In genomic region chr16:20622498-20622870, GRCh38 we compare ENCODE assay signal across 30 cellular contexts. TPM values are rescaled to one million over a fixed set of nuclear protein-coding genes. Genes with fewer than 3 reads are reported as not detected.
DNase-seq lines count a peak whose midpoint lies in the region; ATAC-seq, FAIRE-seq and TF ChIP-seq lines count a peak whose summit lies in the region.
"Had no signal": no experiment of that assay in that cellular context is flagged by ENCODE, and none has a peak within 500 bp of the region (broad histone marks: within the 10 kb centered on the region; RNA-seq: fewer than 3 reads in every experiment).

No MANE protein-coding gene starts in this region.

- no peak overlapping the region for H3K14ac ChIP-seq in H1 (ENCODE audit: insufficient read length)

- no peak overlapping the region for H3K4me3 Mint-ChIP-seq in neural progenitor cell
- no peak overlapping the region for H3K4me3 Mint-ChIP-seq in naive thymus-derived CD4-positive, alpha-beta T cell
- H3K4me3 Mint-ChIP-seq: CD14-positive monocyte; CD4-positive, alpha-beta memory T cell; CD4-positive, CD25-positive, alpha-beta regulatory T cell; CD8-positive, alpha-beta memory T cell had no signal

- ATAC-seq in HepG2: no peak; the same call in 2 of the 3 replicates
- ATAC-seq in right lobe of liver: no peak
- no peak for ATAC-seq in naive thymus-derived CD4-positive, alpha-beta T cell
- ATAC-seq: GM12878 had no signal

- H4K8ac ChIP-seq in H1 (ENCODE audit: extremely low read depth, insufficient read depth, low read length): no peak overlapping the region

- H2AK5ac ChIP-seq in H1 (ENCODE audit: low read depth, low read length): no peak overlapping the region

- no peaks in the 10 kb centered on the region for H3K4me1 Mint-ChIP-seq in neural progenitor cell
- H3K4me1 Mint-ChIP-seq in naive thymus-derived CD4-positive, alpha-beta T cell: no peaks in the 10 kb centered on the region
- H3K4me1 Mint-ChIP-seq: CD14-positive monocyte; CD4-positive, alpha-beta memory T cell; CD4-positive, CD25-positive, alpha-beta regulatory T cell; CD8-positive, alpha-beta memory T cell had no signal

- H4K20me1 ChIP-seq in HepG2 (ENCODE audit: insufficient read depth, low read length) (no peaks in the 10 kb centered on the region), H1 (replicated peaks in 1 of 2; ENCODE audit: control insufficient read depth in 1 of 2, insufficient read depth in 2 of 2, low read length in 2 of 2) (no peaks in the 10 kb centered on the region), neural progenitor cell (ENCODE audit: low read depth) (no peaks in the 10 kb centered on the region)
- H4K20me1 ChIP-seq: BLaER1 had no signal

- no peaks in the 10 kb centered on the region for H3K36me3 ChIP-seq in HepG2 (replicated peaks in 1 of 2; ENCODE audit: control insufficient read depth in 1 of 2, insufficient read depth in 2 of 2, low read length in 2 of 2)
- H3K36me3 ChIP-seq in right lobe of liver: no peaks in the 10 kb centered on the region
- H3K36me3 ChIP-seq in H1 (ENCODE audit: control insufficient read depth in 2 of 4, insufficient read depth in 4 of 4, low read length in 3 of 4): no peaks in the 10 kb centered on the region
- no peaks in the 10 kb centered on the region for H3K36me3 ChIP-seq in neural progenitor cell
- no peaks in the 10 kb centered on the region for H3K36me3 ChIP-seq in naive thymus-derived CD4-positive, alpha-beta T cell (ENCODE audit: control insufficient read depth in 2 of 3, insufficient read depth in 3 of 3, low read length in 3 of 3)
- H3K36me3 ChIP-seq: BE2C, BLaER1 had no signal

- H3K27ac Mint-ChIP-seq in neural progenitor cell: no peak overlapping the region
- H3K27ac Mint-ChIP-seq in naive thymus-derived CD4-positive, alpha-beta T cell: no peak overlapping the region
- H3K27ac Mint-ChIP-seq: CD4-positive, alpha-beta memory T cell; CD4-positive, CD25-positive, alpha-beta regulatory T cell; CD8-positive, alpha-beta memory T cell had no signal

- peaks cover 5% of the 10 kb centered on the region; the same call in 1 of the 2 replicates for H3K23me2 ChIP-seq in H1 (ENCODE audit: low read depth, low read length)

- DNase-seq in HepG2 (ENCODE audit: low spot score) (no peak), right lobe of liver (no peak), H1 (ENCODE audit: low read depth in 1 of 2, low spot score in 2 of 2) (no peak), neural progenitor cell (ENCODE audit: low spot score) (no peak), dedifferentiated amniotic fluid mesenchymal stem cell (ENCODE audit: extremely low spot score) (no peak)
- DNase-seq in NK-92 treated with Interleukin-12 subunit alpha and Interleukin-12 subunit beta, amount 100 ng/mL, for 24 hours (lab: John Stamatoyannopoulos, UW): no peak
- DNase-seq in naive thymus-derived CD4-positive, alpha-beta T cell: no peak
- DNase-seq: 8988T; ACHN; BE2C; C1 segment of cervical spinal cord; CD4-positive, alpha-beta memory T cell; CD4-positive, CD25-positive, alpha-beta regulatory T cell; CD8-positive, alpha-beta memory T cell; COR-L47; DMS 273 treated with DMSO at 0.1 percent for 48 hours; DMS79; DND-41; EL; GDM1 had no signal

- H2BK120ac ChIP-seq in H1 (replicated peaks; ENCODE audit: low read depth, low read length): no peak overlapping the region

- in situ Hi-C loops in HepG2 (cut with HindIII; ENCODE audit: extremely low pct_ligation_motif_present, low pct_unique_long_range_greater_than_20kb): no loop called here

- H2BK12ac ChIP-seq in H1 (ENCODE audit: low read depth, low read length): no peak overlapping the region

- H3K23ac ChIP-seq in H1 (ENCODE audit: insufficient read length): no peak overlapping the region

- no peak overlapping the region for H4K5ac ChIP-seq in H1 (ENCODE audit: insufficient read length, low read depth, low read length)

- TF ChIP-seq RAD21 in HepG2 (CRISPR knock-in tag; IDR thresholded peaks at IDR 0.05) (no peak), H1 (IDR thresholded peaks at IDR 0.05 in 1 of 2, conservative IDR thresholded peaks at IDR 0.05 in 1 of 2; ENCODE audit: low read depth in 2 of 2, low read length in 2 of 2) (no peak)

- no peak overlapping the region for H3K4me2 ChIP-seq in HepG2 (ENCODE audit: low read depth, low read length)
- H3K4me2 ChIP-seq in H1 (ENCODE audit: insufficient read depth in 1 of 2, low read depth in 2 of 2, low read length in 2 of 2): no peak overlapping the region
- H3K4me2 ChIP-seq in neural progenitor cell: no peak overlapping the region
- H3K4me2 ChIP-seq: BLaER1 had no signal

- no peak for TF ChIP-seq POLR2A in HepG2 (IDR thresholded peaks at IDR 0.05; ENCODE audit: insufficient read depth in 1 of 2, low read depth in 2 of 2, low read length in 2 of 2)
- TF ChIP-seq POLR2A in right lobe of liver (IDR thresholded peaks at IDR 0.05): no peak
- no peak for TF ChIP-seq POLR2A in H1 (IDR thresholded peaks at IDR 0.05; ENCODE audit: control extremely low read depth in 1 of 2, low read depth in 2 of 2, low read length in 2 of 2)

- H3K9me3 Mint-ChIP-seq in neural progenitor cell: no peaks in the 10 kb centered on the region
- H3K9me3 Mint-ChIP-seq in naive thymus-derived CD4-positive, alpha-beta T cell: no peaks in the 10 kb centered on the region
- H3K9me3 Mint-ChIP-seq: CD4-positive, alpha-beta memory T cell; CD4-positive, CD25-positive, alpha-beta regulatory T cell; CD8-positive, alpha-beta memory T cell had no signal

- H2AFZ ChIP-seq in HepG2 (ENCODE audit: low read length) (no peak overlapping the region), H1 (ENCODE audit: low read length) (no peak overlapping the region), neural progenitor cell (replicated peaks) (peak overlapping the region; percentile 63)

- no peak overlapping the region for H2BK20ac ChIP-seq in H1 (ENCODE audit: low read length)

- BruUV-seq in HepG2 (replicated peaks; lab: Mats Ljungman, UMichigan): no TSS peak

- H2BK5ac ChIP-seq in H1 (ENCODE audit: low read depth, low read length): no peak overlapping the region

- H3K4me1 ChIP-seq in HepG2 (ENCODE audit: insufficient read depth, low read length): peaks cover 42% of the 10 kb centered on the region
- no peaks in the 10 kb centered on the region for H3K4me1 ChIP-seq in right lobe of liver
- H3K4me1 ChIP-seq in H1 (replicated peaks in 1 of 4; ENCODE audit: control insufficient read depth in 3 of 4, insufficient read depth in 4 of 4, low read length in 3 of 4): peaks cover 0 to 6% (median 1%) of the 10 kb centered on the region in 4 experiments; a peak in 4 of 7 replicates
- H3K4me1 ChIP-seq in neural progenitor cell: peaks cover 3% of the 10 kb centered on the region
- no peaks in the 10 kb centered on the region for H3K4me1 ChIP-seq in naive thymus-derived CD4-positive, alpha-beta T cell (ENCODE audit: control insufficient read depth in 2 of 2, insufficient read depth in 2 of 2, low read length in 2 of 2)
- H3K4me1 ChIP-seq: BE2C, BLaER1 had no signal

- CTCF ChIA-PET in HepG2 (lab: Yijun Ruan, JAX; ENCODE audit: low intra/inter-chr PET ratio, low total read pairs) (interaction anchor here (2.9 kb wide), 1 partner anchor 70 kb away, joined by 28 read pairs; no protein-coding TSS in a partner anchor), H1 (lab: Charles Lee; ENCODE audit: partially characterized antibody) (interaction anchor here (1.1 kb wide), 1 partner anchor 32 kb away, joined by 3 read pairs; no protein-coding TSS in a partner anchor)
- CTCF ChIA-PET in naive thymus-derived CD4-positive, alpha-beta T cell (lab: Charles Lee): no interaction called here

- H3K36me3 Mint-ChIP-seq in neural progenitor cell: no peaks in the 10 kb centered on the region
- no peaks in the 10 kb centered on the region for H3K36me3 Mint-ChIP-seq in naive thymus-derived CD4-positive, alpha-beta T cell
- H3K36me3 Mint-ChIP-seq: CD14-positive monocyte; CD4-positive, alpha-beta memory T cell; CD4-positive, CD25-positive, alpha-beta regulatory T cell; CD8-positive, alpha-beta memory T cell had no signal

- intact Hi-C loops in HepG2 (cut with micrococcal nuclease; ENCODE audit: unreplicated experiment) (loop anchor here (1.0 kb wide), 1 partner anchor 69 kb away; no protein-coding TSS in a partner anchor), right lobe of liver (cut with DNase I) (no loop called here)
- intact Hi-C loops in naive thymus-derived CD4-positive, alpha-beta T cell (cut with micrococcal nuclease): no loop called here

- no peak overlapping the region for H3K56ac ChIP-seq in H1 (replicated peaks; ENCODE audit: insufficient read length, low read depth, low read length)

- H3K4me3 ChIP-seq in HepG2 (replicated peaks in 1 of 3; ENCODE audit: insufficient read depth in 1 of 3, low read depth in 2 of 3, low read length in 3 of 3): no peak overlapping the region
- no peak overlapping the region for H3K4me3 ChIP-seq in right lobe of liver
- no peak overlapping the region for H3K4me3 ChIP-seq in H1 (ENCODE audit: extremely low read depth in 1 of 4, insufficient read depth in 2 of 4, low read depth in 3 of 4, low read length in 4 of 4)
- H3K4me3 ChIP-seq in neural progenitor cell: no peak overlapping the region
- no peak overlapping the region for H3K4me3 ChIP-seq in naive thymus-derived CD4-positive, alpha-beta T cell (ENCODE audit: low read length)
- H3K4me3 ChIP-seq: BLaER1, GM12878 had no signal

- no peak for FAIRE-seq in HepG2 (lab: Jason Lieb, UNC)
- FAIRE-seq in H1 (lab: Jason Lieb, UNC): no peak
- FAIRE-seq: A204.1, GM12878, GM12892, GM18507 had no signal

- H3K79me1 ChIP-seq in H1 (ENCODE audit: low read depth, low read length): no peaks in the 10 kb centered on the region

- POLR2A ChIA-PET in HepG2 (lab: Yijun Ruan, JAX): interaction anchor here (1.9 to 2.4 kb wide), 2 partner anchors 12 to 24 kb away, joined by 7 read pairs; no protein-coding TSS in a partner anchor
- POLR2A ChIA-PET in H1 (lab: Charles Lee; ENCODE audit: partially characterized antibody): no interaction called here
- POLR2A ChIA-PET in naive thymus-derived CD4-positive, alpha-beta T cell (lab: Charles Lee): no interaction called here

- H3K27me3 ChIP-seq in HepG2 (ENCODE audit: control insufficient read depth in 1 of 2, insufficient read depth in 2 of 2, low read length in 2 of 2) (0 out of 5 replicates have a peak, but pooled peaks cover 0 to 5% of the 10 kb centered on the region in 2 experiments), right lobe of liver (no peaks in the 10 kb centered on the region), H1 (replicated peaks in 1 of 4; ENCODE audit: control insufficient read depth in 3 of 4, extremely low read depth in 1 of 4, insufficient read depth in 3 of 4, low read length in 3 of 4) (no peaks in the 10 kb centered on the region), neural progenitor cell (no peaks in the 10 kb centered on the region)
- H3K27me3 ChIP-seq in naive thymus-derived CD4-positive, alpha-beta T cell (ENCODE audit: control insufficient read depth in 2 of 2, insufficient read depth in 2 of 2, low read length in 2 of 2): no peaks in the 10 kb centered on the region
- H3K27me3 ChIP-seq: BE2C, BLaER1 had no signal

- no peak overlapping the region for H3K18ac ChIP-seq in H1 (ENCODE audit: extremely low read depth, low read length)

- H3K79me2 ChIP-seq in HepG2 (ENCODE audit: insufficient read depth, low read length) (no peaks in the 10 kb centered on the region), H1 (ENCODE audit: control insufficient read depth in 1 of 2, insufficient read depth in 2 of 2, low read length in 2 of 2) (no peaks in the 10 kb centered on the region), neural progenitor cell (ENCODE audit: low read depth) (no peaks in the 10 kb centered on the region)

- H3K9ac ChIP-seq in HepG2 (ENCODE audit: insufficient read depth, low read depth, low read length) (no peak overlapping the region), H1 (replicated peaks in 1 of 4; ENCODE audit: extremely low read depth in 1 of 4, low read depth in 3 of 4, low read length in 3 of 4) (no peak overlapping the region), neural progenitor cell (no peak overlapping the region)
- H3K9ac ChIP-seq: BLaER1 had no signal

- H3K27me3 Mint-ChIP-seq in neural progenitor cell (ENCODE audit: insufficient read depth, low read depth): no peaks in the 10 kb centered on the region
- peaks cover 0 to 9% (median 4%) of the 10 kb centered on the region in 5 donors for H3K27me3 Mint-ChIP-seq in naive thymus-derived CD4-positive, alpha-beta T cell
- H3K27me3 Mint-ChIP-seq: CD4-positive, CD25-positive, alpha-beta regulatory T cell had no signal

- TF ChIP-seq CTCF in HepG2 (CRISPR knock-in tag; IDR thresholded peaks at IDR 0.05) (no peak), right lobe of liver (IDR thresholded peaks at IDR 0.05) (no peak), H1 (IDR thresholded peaks at IDR 0.05; ENCODE audit: control extremely low read depth in 1 of 3, insufficient read depth in 1 of 3, low read depth in 1 of 3, low read length in 3 of 3) (no peak), neural progenitor cell (IDR thresholded peaks at IDR 0.05) (no peak)

- no peaks in the 10 kb centered on the region for H3F3A ChIP-seq in neural progenitor cell (ENCODE audit: low read depth)

- no peak overlapping the region for H4K91ac ChIP-seq in H1 (replicated peaks; ENCODE audit: insufficient read length, low read length)

- no peak overlapping the region for H2BK15ac ChIP-seq in H1 (ENCODE audit: low read length)

- no peak overlapping the region for H3K4ac ChIP-seq in H1 (replicated peaks; ENCODE audit: insufficient read length, low read depth, low read length)

- no peak overlapping the region for H3K27ac ChIP-seq in HepG2 (ENCODE audit: extremely low read length, insufficient read depth, low read length)
- no peak overlapping the region for H3K27ac ChIP-seq in right lobe of liver
- no peak overlapping the region for H3K27ac ChIP-seq in H1 (ENCODE audit: low read depth, low read length)
- no peak overlapping the region for H3K27ac ChIP-seq in neural progenitor cell
- H3K27ac ChIP-seq in naive thymus-derived CD4-positive, alpha-beta T cell (ENCODE audit: low read depth, low read length): no peak overlapping the region
- H3K27ac ChIP-seq: BLaER1 had no signal

- TF ChIP-seq EP300 in HepG2 (IDR thresholded peaks at IDR 0.05; ENCODE audit: low read depth in 2 of 2, low read length in 2 of 2): no peak
- TF ChIP-seq EP300 in HepG2 (CRISPR knock-in tag; IDR thresholded peaks at IDR 0.05; ENCODE audit: borderline replicate concordance): no peak
- TF ChIP-seq EP300 in H1 (IDR thresholded peaks at IDR 0.05; ENCODE audit: borderline replicate concordance in 1 of 2, low read depth in 2 of 2, low read length in 2 of 2): no peak

- H3K9me3 ChIP-seq in HepG2 (ENCODE audit: low read length) (no peaks in the 10 kb centered on the region), right lobe of liver (no peaks in the 10 kb centered on the region), H1 (ENCODE audit: insufficient read depth in 2 of 2, low read depth in 1 of 2, low read length in 1 of 2) (no peaks in the 10 kb centered on the region), neural progenitor cell (ENCODE audit: low read depth) (no peaks in the 10 kb centered on the region)
- H3K9me3 ChIP-seq in naive thymus-derived CD4-positive, alpha-beta T cell (ENCODE audit: control insufficient read depth in 2 of 3, low read length in 3 of 3): no peaks in the 10 kb centered on the region
- H3K9me3 ChIP-seq: BE2C, BLaER1 had no signal

RNA-seq across cellular contexts. Expression of gene ACSM2B, which starts 46.3 kb away (rescaled TPM):
- total RNA-seq in HepG2 (2016; rRNA removed; fragmentation: Illumina TruSeq; extraction: Trizol) (15.0 and 34.0 TPM in 2 replicates), right lobe of liver (100 to 1,000 TPM; 192 to 603 (median 408) TPM), neural progenitor cell (ENCODE audit: low replicate concordance) (not detected in 2 replicates)
- 5.5 and 6.5 TPM in 2 replicates for total RNA-seq in HepG2 (2016; cell fraction: cytosol; rRNA removed; fragmentation: Illumina TruSeq; extraction: Trizol; ENCODE audit: low read depth)
- 19.5 and 36.0 TPM in 2 replicates for total RNA-seq in HepG2 (2016; cell fraction: insoluble cytoplasmic fraction; rRNA removed; fragmentation: Illumina TruSeq; extraction: Trizol)
- total RNA-seq in HepG2 (2016; cell fraction: membrane; rRNA removed; fragmentation: Illumina TruSeq; extraction: Trizol): 8.9 and 11.3 TPM in 2 replicates
- total RNA-seq in HepG2 (2016; cell fraction: nucleus; rRNA removed; fragmentation: Illumina TruSeq; extraction: Trizol): 37.3 and 45.6 TPM in 2 replicates
- polyA plus RNA-seq in HepG2 (2011; rRNA removed) (22.9 and 40.2 TPM in 2 replicates), H1 (2011; rRNA removed) (not detected in 2 replicates)
- polyA plus RNA-seq in HepG2 (2011; cell fraction: cytosol; rRNA removed): 10.5 and 27.9 TPM in 2 replicates
- 35.6 and 72.2 TPM in 2 replicates for polyA plus RNA-seq in HepG2 (2011; cell fraction: nucleus; rRNA removed)
- polyA plus RNA-seq in HepG2 (2012): 58.0 and 62.3 TPM in 2 replicates
- 5.2 and 7.3 TPM in 2 replicates for polyA plus RNA-seq in HepG2 (2016; cell fraction: cytosol; fragmentation: Illumina TruSeq; extraction: Trizol; ENCODE audit: low read depth)
- 17.2 and 18.9 TPM in 2 replicates for polyA plus RNA-seq in HepG2 (2016; cell fraction: insoluble cytoplasmic fraction; fragmentation: Illumina TruSeq; extraction: Trizol; ENCODE audit: low read depth)
- 9.8 and 10.3 TPM in 2 replicates for polyA plus RNA-seq in HepG2 (2016; cell fraction: membrane; fragmentation: Illumina TruSeq; extraction: Trizol; ENCODE audit: low read depth)
- polyA plus RNA-seq in HepG2 (2016; cell fraction: nucleus; fragmentation: Illumina TruSeq; extraction: Trizol; ENCODE audit: insufficient read depth, low read depth): 60.5 and 62.9 TPM in 2 replicates
- 14.5 TPM in 1 of 2 replicates, not detected in the other for polyA minus RNA-seq in HepG2 (2011; rRNA and poly(A)+ RNA removed; ENCODE audit: low replicate concordance)
- polyA minus RNA-seq in HepG2 (2011; cell fraction: cytosol; rRNA and poly(A)+ RNA removed): 3.7 and 13.8 TPM in 2 replicates
- 51.1 and 85.3 TPM in 2 replicates for polyA minus RNA-seq in HepG2 (2011; cell fraction: nucleus; rRNA and poly(A)+ RNA removed)
- not detected in 2 replicates for total RNA-seq in H1 (2021; fragmentation: NEBNext Ultra II Directional; extraction: Animal tissue kit (Norgen Biotek cat#: 25700))
- polyA plus RNA-seq in H1 (2011; cell fraction: cytosol; rRNA removed): not detected
- not detected for polyA plus RNA-seq in H1 (2011; cell fraction: nucleus; rRNA removed)
- not detected in 4 replicates for polyA plus RNA-seq in H1 (2012, experiment 1 of 2)
- polyA plus RNA-seq in H1 (2012, experiment 2 of 2): not detected
- not detected for polyA plus RNA-seq in H1 (2013, experiment 1 of 2)
- not detected for polyA plus RNA-seq in H1 (2013, experiment 2 of 2)
- not detected in 2 replicates for polyA minus RNA-seq in H1 (2011; rRNA and poly(A)+ RNA removed)
- polyA minus RNA-seq in H1 (2011; cell fraction: cytosol; rRNA and poly(A)+ RNA removed): not detected
- not detected for polyA minus RNA-seq in H1 (2011; cell fraction: nucleus; rRNA and poly(A)+ RNA removed)
- not detected for total RNA-seq in naive thymus-derived CD4-positive, alpha-beta T cell
- polyA plus RNA-seq in naive thymus-derived CD4-positive, alpha-beta T cell: not detected
- total RNA-seq: A673; CD4-positive, alpha-beta memory T cell; CD4-positive, CD25-positive, alpha-beta regulatory T cell; CD8-positive, alpha-beta memory T cell; Daoy; G401; GM12878 had no signal
- polyA plus RNA-seq: AG04450; CD14-positive monocyte; CD4-positive, alpha-beta memory T cell; CD4-positive, CD25-positive, alpha-beta regulatory T cell; CD8-positive, alpha-beta memory T cell; GM12878 had no signal
